In genomic region chr5:144416196-144416595, GRCh38 we compare ENCODE assay signal across 27 cellular contexts.
"Had no signal": no experiment of that assay in that cellular context is flagged by ENCODE, and none has a peak within 500 bp of the region (broad histone marks: within the 10 kb centered on the region; RNA-seq: fewer than 3 reads in every experiment).

No MANE protein-coding gene starts in this region.

- H3K36me3 ChIP-seq: stomach, suprapubic skin, thoracic aorta, thyroid gland, tibial artery, tibial nerve, transverse colon, upper lobe of left lung, upper lobe of right lung, uterus, vagina had no signal

- H3K9me3 ChIP-seq: stomach, suprapubic skin, testis, thoracic aorta, thyroid gland, tibial artery, tibial nerve, transverse colon, upper lobe of left lung, upper lobe of right lung, uterus, vagina had no signal

- DNase-seq: stimulated activated CD4-positive, alpha-beta T cell treated with anti-CD3 and anti-CD28 coated beads, Interleukin-2, amount 100 ng/mL, for 48 hours; stimulated activated CD4-positive, alpha-beta T cell treated with anti-CD3 and anti-CD28 coated beads, Interleukin-4, amount 100 ng/mL, for 1 hour; stimulated activated CD4-positive, alpha-beta T cell treated with anti-CD3 and anti-CD28 coated beads, Interleukin-4, amount 100 ng/mL, for 24 hours; stimulated activated CD4-positive, alpha-beta T cell treated with anti-CD3 and anti-CD28 coated beads, Interleukin-4, amount 100 ng/mL, for 4 hours; stimulated activated CD8-positive, alpha-beta memory T cell treated with anti-CD3 and anti-CD28 coated beads, Interleukin-4, amount 100 ng/mL, for 48 hours; stimulated activated naive B cell treated with anti-CD40 and anti-IgM and Interleukin-4, amounts not matched to agents 10 μg/mL and 1 μg/mL and 100 μg/mL, for 72 hours; stimulated activated naive CD4-positive, alpha-beta T cell; stimulated activated naive CD4-positive, alpha-beta T cell treated with Interleukin-2 at 50 U/mL for 16 hours; stimulated activated naive CD8-positive, alpha-beta T cell treated with anti-CD3 and anti-CD28 coated beads, Interleukin-15, amount 100 ng/mL, for 72 hours; stimulated activated naive CD8-positive, alpha-beta T cell treated with anti-CD3 and anti-CD28 coated beads, Interleukin-15, Interleukin-2, amounts not matched to agents 100 U/mL and 50 U/mL, for 24 hours; stomach; substantia nigra; testis; thyroid gland; tibial artery; transverse colon; trophoblast cell; upper lobe of left lung; upper lobe of right lung; uterus had no signal

- H3K4me3 ChIP-seq: stomach, suprapubic skin, testis, thoracic aorta, thyroid gland, tibial artery, tibial nerve, transverse colon, upper lobe of left lung, upper lobe of right lung, uterus, vagina had no signal

- FAIRE-seq: urothelium cell line had no signal

- H3K27me3 ChIP-seq: stomach, suprapubic skin, testis, thyroid gland, tibial artery, tibial nerve, transverse colon, upper lobe of left lung, upper lobe of right lung, uterus, vagina had no signal

- H3K27ac ChIP-seq: stomach, suprapubic skin, testis, thoracic aorta, thyroid gland, tibial artery, tibial nerve, transverse colon, upper lobe of left lung, upper lobe of right lung, uterus, vagina had no signal

- H3K4me1 ChIP-seq: stomach, suprapubic skin, testis, thyroid gland, tibial nerve, transverse colon, upper lobe of left lung, upper lobe of right lung, uterus, vagina had no signal

- ATAC-seq: stimulated activated effector memory CD8-positive, alpha-beta T cell treated with anti-CD3 and anti-CD28 coated beads, Interleukin-12 subunit alpha, Interleukin-12 subunit beta, amount 100 ng/mL, for 72 hours; stimulated activated memory B cell treated with anti-CD40 and anti-IgM and Interleukin-4, amounts not matched to agents 10 μg/mL and 1 μg/mL and 100 μg/mL, for 72 hours; stimulated activated naive B cell treated with anti-CD40 and anti-IgM and Interleukin-4, amounts not matched to agents 10 μg/mL and 1 μg/mL and 100 μg/mL, for 72 hours; stimulated activated naive CD8-positive, alpha-beta T cell treated with anti-CD3 and anti-CD28 coated beads, Interleukin-15, amount 100 ng/mL, for 72 hours; stimulated activated naive CD8-positive, alpha-beta T cell treated with anti-CD3 and anti-CD28 coated beads, Interleukin-15, Interleukin-2, amounts not matched to agents 100 U/mL and 50 U/mL, for 24 hours; upper lobe of right lung had no signal
